39 cellular contexts compared by ENCODE assay signal in genomic region chr2:223232896-223233295, GRCh38.
"Had no signal": no experiment of that assay in that cellular context is flagged by ENCODE, and none has a peak within 500 bp of the region (broad histone marks: within the 10 kb centered on the region; RNA-seq: fewer than 3 reads in every experiment).

No MANE protein-coding gene starts in this region.

- H3K4me1 Mint-ChIP-seq: activated CD4-positive, alpha-beta memory T cell treated with anti-CD3 and anti-CD28 coated beads, Interleukin-2, amount 10 ng/mL, durations not matched to agents 7 days and 5 days; activated CD4-positive, alpha-beta T cell treated with anti-CD3 and anti-CD28 coated beads for 36 hours; activated CD4-positive, alpha-beta T cell treated with anti-CD3 and anti-CD28 coated beads, Interleukin-2, amount 10 ng/mL, durations not matched to agents 7 days and 5 days; activated naive CD8-positive, alpha-beta T cell treated with anti-CD3 and anti-CD28 coated beads for 36 hours; activated T-helper 17 cell treated with anti-CD3 and anti-CD28 coated beads, Interleukin-2, amount 50 U/mL, for 72 hours had no signal

- ATAC-seq: activated CD4-positive, alpha-beta T cell treated with anti-CD3 and anti-CD28 coated beads for 36 hours; activated CD4-positive, CD25-positive, alpha-beta regulatory T cell treated with anti-CD3 and anti-CD28 coated beads, Interleukin-2, amount 50 U/mL, for 24 hours; activated CD8-positive, alpha-beta T cell treated with anti-CD3 and anti-CD28 coated beads, Interleukin-2, amount 10 ng/mL, durations not matched to agents 7 days and 5 days; activated naive CD4-positive, alpha-beta T cell treated with anti-CD3 and anti-CD28 coated beads, Interleukin-2, amount 50 U/mL, for 72 hours; activated T-cell treated with anti-CD3 and anti-CD28 coated beads, Interleukin-2, amount 50 U/mL, for 4 hours; activated T-cell treated with anti-CD3 and anti-CD28 coated beads, Interleukin-2, amount 50 U/mL, for 72 hours; activated T-helper 17 cell treated with anti-CD3 and anti-CD28 coated beads, Interleukin-2, amount 50 U/mL, for 72 hours; body of pancreas; WTC11 had no signal

- H3K4me1 ChIP-seq: adrenal gland, body of pancreas, breast epithelium had no signal

- H3K4me3 ChIP-seq: adrenal gland, body of pancreas, breast epithelium had no signal

- H3K27me3 Mint-ChIP-seq: activated CD4-positive, alpha-beta memory T cell treated with anti-CD3 and anti-CD28 coated beads, Interleukin-2, amount 10 ng/mL, durations not matched to agents 7 days and 5 days; activated CD4-positive, alpha-beta T cell treated with anti-CD3 and anti-CD28 coated beads for 36 hours; activated CD4-positive, alpha-beta T cell treated with anti-CD3 and anti-CD28 coated beads, Interleukin-2, amount 10 ng/mL, durations not matched to agents 7 days and 5 days; activated naive CD8-positive, alpha-beta T cell treated with anti-CD3 and anti-CD28 coated beads for 36 hours; activated T-helper 17 cell treated with anti-CD3 and anti-CD28 coated beads, Interleukin-2, amount 50 U/mL, for 72 hours had no signal

- H3K9me3 ChIP-seq: adrenal gland, body of pancreas, breast epithelium had no signal

- H3K27me3 ChIP-seq: adrenal gland, body of pancreas, brain microvascular endothelial cell, breast epithelium had no signal

- H3K4me3 Mint-ChIP-seq: activated CD4-positive, alpha-beta memory T cell treated with anti-CD3 and anti-CD28 coated beads, Interleukin-2, amount 10 ng/mL, durations not matched to agents 7 days and 5 days; activated CD4-positive, alpha-beta T cell treated with anti-CD3 and anti-CD28 coated beads for 36 hours; activated CD4-positive, alpha-beta T cell treated with anti-CD3 and anti-CD28 coated beads, Interleukin-2, amount 10 ng/mL, durations not matched to agents 7 days and 5 days; activated CD8-positive, alpha-beta T cell treated with anti-CD3 and anti-CD28 coated beads, Interleukin-2, amount 10 ng/mL, durations not matched to agents 7 days and 5 days; activated naive CD4-positive, alpha-beta T cell treated with anti-CD3 and anti-CD28 coated beads for 36 hours; activated naive CD8-positive, alpha-beta T cell treated with anti-CD3 and anti-CD28 coated beads for 36 hours; activated T-cell treated with anti-CD3 and anti-CD28 coated beads, Interleukin-2, amount 50 U/mL, for 4 hours; activated T-cell treated with anti-CD3 and anti-CD28 coated beads, Interleukin-2, amount 50 U/mL, for 72 hours; activated T-helper 1 cell treated with anti-CD3 and anti-CD28 coated beads, Interleukin-12 subunit alpha, Interleukin-12 subunit beta, Interleukin-2, Interleukin-4 antibody, amounts not matched to agents 30 ng/mL and 10 ng/mL and 1 ng/mL, durations not matched to agents 14 hours and 24 hours and 36 hours; activated T-helper 17 cell treated with anti-CD3 and anti-CD28 coated beads, Interleukin-2, amount 50 U/mL, for 72 hours; T-helper 1 cell treated with Interleukin-12 subunit alpha and Interleukin-12 subunit beta and Interleukin-4 antibody, amounts not matched to agents 30 μg/mL and 1 μg/mL, for 36 hours; T-helper 2 cell treated with Interferon-gamma antibody and Interleukin-4, amounts not matched to agents 5 μg/mL and 100 μg/mL, for 36 hours; WTC11 had no signal

- H3K36me3 Mint-ChIP-seq: activated naive CD4-positive, alpha-beta T cell treated with anti-CD3 and anti-CD28 coated beads, Interleukin-2, amount 50 U/mL, for 72 hours; activated naive CD8-positive, alpha-beta T cell treated with anti-CD3 and anti-CD28 coated beads for 36 hours; WTC11 had no signal

- H3K9me3 Mint-ChIP-seq: activated CD4-positive, alpha-beta memory T cell treated with anti-CD3 and anti-CD28 coated beads, Interleukin-2, amount 10 ng/mL, durations not matched to agents 7 days and 5 days; activated CD4-positive, alpha-beta T cell treated with anti-CD3 and anti-CD28 coated beads, Interleukin-2, amount 10 ng/mL, durations not matched to agents 7 days and 5 days; activated naive CD8-positive, alpha-beta T cell treated with anti-CD3 and anti-CD28 coated beads for 36 hours; activated T-cell treated with anti-CD3 and anti-CD28 coated beads, Interleukin-2, amount 50 U/mL, for 4 hours; activated T-helper 1 cell treated with anti-CD3 and anti-CD28 coated beads, Interleukin-12 subunit alpha, Interleukin-12 subunit beta, Interleukin-2, Interleukin-4 antibody, amounts not matched to agents 30 ng/mL and 10 ng/mL and 1 ng/mL, durations not matched to agents 14 hours and 24 hours and 36 hours; T-helper 1 cell treated with Interleukin-12 subunit alpha and Interleukin-12 subunit beta and Interleukin-4 antibody, amounts not matched to agents 30 μg/mL and 1 μg/mL, for 36 hours; T-helper 2 cell treated with Interferon-gamma antibody and Interleukin-4, amounts not matched to agents 5 μg/mL and 100 μg/mL, for 36 hours; WTC11 had no signal

- H3K27ac ChIP-seq: adrenal gland, body of pancreas, brain microvascular endothelial cell, breast epithelium, WERI-Rb-1 had no signal

- FAIRE-seq: astrocyte had no signal

- DNase-seq: activated CD4-positive, alpha-beta memory T cell treated with anti-CD3 and anti-CD28 coated beads, Interleukin-2, amount 10 ng/mL, durations not matched to agents 7 days and 5 days; activated CD4-positive, alpha-beta T cell treated with anti-CD3 and anti-CD28 coated beads for 1 hour; activated CD4-positive, alpha-beta T cell treated with anti-CD3 and anti-CD28 coated beads for 36 hours; activated CD4-positive, alpha-beta T cell treated with anti-CD3 and anti-CD28 coated beads for 48 hours; activated CD4-positive, alpha-beta T cell treated with anti-CD3 and anti-CD28 coated beads, Interleukin-2, amount 10 ng/mL, durations not matched to agents 7 days and 5 days; activated CD4-positive, alpha-beta T cell treated with anti-CD3 and anti-CD28 coated beads, Interleukin-2, amount 50 U/mL, for 48 hours; activated CD4-positive, CD25-positive, alpha-beta regulatory T cell; activated CD8-positive, alpha-beta memory T cell treated with anti-CD3 and anti-CD28 coated beads for 24 hours; activated CD8-positive, alpha-beta memory T cell treated with anti-CD3 and anti-CD28 coated beads, Interleukin-2, amount 50 U/mL, for 4 hours; activated CD8-positive, alpha-beta T cell treated with anti-CD3 and anti-CD28 coated beads, Interleukin-2, amount 10 ng/mL, durations not matched to agents 7 days and 5 days; activated effector memory CD4-positive, alpha-beta T cell treated with anti-CD3 and anti-CD28 coated beads, Interleukin-2, amount 50 U/mL, for 16 hours; activated gamma-delta T cell treated with Interleukin-2 at 50 U/mL for 16 hours; activated naive CD4-positive, alpha-beta T cell; activated naive CD4-positive, alpha-beta T cell treated with anti-CD3 and anti-CD28 coated beads for 36 hours; activated naive CD4-positive, alpha-beta T cell treated with anti-CD3 and anti-CD28 coated beads, Interleukin-2, amount 50 U/mL, for 16 hours; activated naive CD8-positive, alpha-beta T cell treated with anti-CD3 and anti-CD28 coated beads for 36 hours; activated T-cell treated with anti-CD3 and anti-CD28 coated beads for 4 hours; activated T-cell treated with anti-CD3 and anti-CD28 coated beads, Interleukin-2, amount 50 U/mL, for 1 hour; activated T-cell treated with anti-CD3 and anti-CD28 coated beads, Interleukin-2, amount 50 U/mL, for 4 hours; activated T-cell treated with anti-CD3 and anti-CD28 coated beads, Interleukin-2, amount 50 U/mL, for 72 hours; adrenal gland; amniotic stem cell; aorta; body of pancreas; brain microvascular endothelial cell; central memory CD4-positive, alpha-beta T cell; T-helper 1 cell; T-helper 2 cell; T-helper 9 cell; WERI-Rb-1 had no signal

- H3K27ac Mint-ChIP-seq: activated CD4-positive, alpha-beta memory T cell treated with anti-CD3 and anti-CD28 coated beads, Interleukin-2, amount 10 ng/mL, durations not matched to agents 7 days and 5 days; activated CD4-positive, alpha-beta T cell treated with anti-CD3 and anti-CD28 coated beads for 36 hours; activated CD4-positive, alpha-beta T cell treated with anti-CD3 and anti-CD28 coated beads, Interleukin-2, amount 10 ng/mL, durations not matched to agents 7 days and 5 days; activated CD8-positive, alpha-beta T cell treated with anti-CD3 and anti-CD28 coated beads, Interleukin-2, amount 10 ng/mL, durations not matched to agents 7 days and 5 days; activated naive CD4-positive, alpha-beta T cell treated with anti-CD3 and anti-CD28 coated beads for 36 hours; activated naive CD4-positive, alpha-beta T cell treated with anti-CD3 and anti-CD28 coated beads, Interleukin-2, amount 50 U/mL, for 72 hours; activated naive CD8-positive, alpha-beta T cell treated with anti-CD3 and anti-CD28 coated beads for 36 hours; activated T-cell treated with anti-CD3 and anti-CD28 coated beads, Interleukin-2, amount 50 U/mL, for 72 hours; activated T-helper 1 cell treated with anti-CD3 and anti-CD28 coated beads, Interleukin-12 subunit alpha, Interleukin-12 subunit beta, Interleukin-2, Interleukin-4 antibody, amounts not matched to agents 30 ng/mL and 10 ng/mL and 1 ng/mL, durations not matched to agents 14 hours and 24 hours and 36 hours; activated T-helper 17 cell treated with anti-CD3 and anti-CD28 coated beads, Interleukin-2, amount 50 U/mL, for 72 hours; T-helper 1 cell treated with Interleukin-12 subunit alpha and Interleukin-12 subunit beta and Interleukin-4 antibody, amounts not matched to agents 30 μg/mL and 1 μg/mL, for 36 hours; T-helper 2 cell treated with Interferon-gamma antibody and Interleukin-4, amounts not matched to agents 5 μg/mL and 100 μg/mL, for 36 hours; WTC11 had no signal

- H3K36me3 ChIP-seq: adrenal gland, brain microvascular endothelial cell, breast epithelium, WERI-Rb-1 had no signal
